Comparison of ENCODE assay signal across 16 cellular contexts in genomic region chr2:58578276-58578675, GRCh38.
DNase-seq lines count a peak whose midpoint lies in the region; ATAC-seq lines count a peak whose summit lies in the region.
"Had no signal": no experiment of that assay in that cellular context is flagged by ENCODE, and none has a peak within 500 bp of the region (broad histone marks: within the 10 kb centered on the region; RNA-seq: fewer than 3 reads in every experiment).

No MANE protein-coding gene starts in this region.

- no peaks in the 10 kb centered on the region for H3K9me3 Mint-ChIP-seq in stimulated activated naive CD8-positive, alpha-beta T cell treated with anti-CD3 and anti-CD28 coated beads, Interleukin-15, Interleukin-2, amounts not matched to agents 100 ng/mL and 50 ng/mL, for 24 hours
- H3K9me3 Mint-ChIP-seq: CD4-positive, alpha-beta T cell; CD8-positive, alpha-beta T cell had no signal

- peak overlapping the region; percentile 41 for H3K27ac Mint-ChIP-seq in stimulated activated naive CD8-positive, alpha-beta T cell treated with anti-CD3 and anti-CD28 coated beads, Interleukin-15, Interleukin-2, amounts not matched to agents 100 ng/mL and 50 ng/mL, for 24 hours
- H3K27ac Mint-ChIP-seq: B cell; CD4-positive, alpha-beta T cell; CD8-positive, alpha-beta T cell had no signal

- H3K4me1 Mint-ChIP-seq in stimulated activated naive CD8-positive, alpha-beta T cell treated with anti-CD3 and anti-CD28 coated beads, Interleukin-15, Interleukin-2, amounts not matched to agents 100 ng/mL and 50 ng/mL, for 24 hours (ENCODE audit: low read depth): no peaks in the 10 kb centered on the region
- H3K4me1 Mint-ChIP-seq: B cell had no signal

- DNase-seq in stimulated activated naive CD8-positive, alpha-beta T cell treated with anti-CD3 and anti-CD28 coated beads, Interleukin-15, Interleukin-2, amounts not matched to agents 100 U/mL and 50 U/mL, for 24 hours: no peak
- DNase-seq in inferior parietal cortex (ENCODE audit: extremely low spot score) (peak; percentile 50), putamen (ENCODE audit: low spot score) (peak; percentile 74), activated T-cell treated with anti-CD3 and anti-CD28 coated beads for 4 hours (no peak)
- DNase-seq: AML-193; Caco-2; Calu3; CD4-positive, alpha-beta T cell; CD8-positive, alpha-beta T cell; DMS79 treated with DMSO at 0.1 percent for 48 hours; GDM1 had no signal

- H3K27me3 Mint-ChIP-seq in stimulated activated naive CD8-positive, alpha-beta T cell treated with anti-CD3 and anti-CD28 coated beads, Interleukin-15, Interleukin-2, amounts not matched to agents 100 ng/mL and 50 ng/mL, for 24 hours: peaks cover 7% of the 10 kb centered on the region

- ATAC-seq in stimulated activated naive CD8-positive, alpha-beta T cell treated with anti-CD3 and anti-CD28 coated beads, Interleukin-15, Interleukin-2, amounts not matched to agents 100 U/mL and 50 U/mL, for 24 hours: no peak
- ATAC-seq in HG03135 (IDR thresholded peaks at IDR 0.05; ENCODE audit: unreplicated experiment): no peak
- ATAC-seq: A549; CD8-positive, alpha-beta T cell; GM12878 had no signal

- no peak overlapping the region for H3K4me3 Mint-ChIP-seq in stimulated activated naive CD8-positive, alpha-beta T cell treated with anti-CD3 and anti-CD28 coated beads, Interleukin-15, Interleukin-2, amounts not matched to agents 100 ng/mL and 50 ng/mL, for 24 hours
- H3K4me3 Mint-ChIP-seq: B cell; CD4-positive, alpha-beta T cell; CD8-positive, alpha-beta T cell had no signal

- no peaks in the 10 kb centered on the region for H3K36me3 Mint-ChIP-seq in stimulated activated naive CD8-positive, alpha-beta T cell treated with anti-CD3 and anti-CD28 coated beads, Interleukin-15, Interleukin-2, amounts not matched to agents 100 ng/mL and 50 ng/mL, for 24 hours (ENCODE audit: low read depth)
- H3K36me3 Mint-ChIP-seq: CD8-positive, alpha-beta T cell had no signal

Comparison
In these comparisons a context has a peak if more than half of its experiments do, and no peak if none do; other contexts are left out.
1. DNase-seq: peak in inferior parietal cortex (single experiment) and putamen (single experiment); none in stimulated activated naive CD8-positive, alpha-beta T cell treated with anti-CD3 and anti-CD28 coated beads, Interleukin-15, Interleukin-2, amounts not matched to agents 100 U/mL and 50 U/mL, for 24 hours (single experiment) and activated T-cell treated with anti-CD3 and anti-CD28 coated beads for 4 hours (single experiment).